In genomic region chr7:149296368-149296767, GRCh38 we compare ENCODE assay signal across 28 cellular contexts.
"Had no signal": no experiment of that assay in that cellular context is flagged by ENCODE, and none has a peak within 500 bp of the region (broad histone marks: within the 10 kb centered on the region; RNA-seq: fewer than 3 reads in every experiment).

No MANE protein-coding gene starts in this region.

- DNase-seq: activated CD4-positive, alpha-beta T cell treated with anti-CD3 and anti-CD28 coated beads for 1 hour; activated CD4-positive, alpha-beta T cell treated with anti-CD3 and anti-CD28 coated beads for 48 hours; activated CD4-positive, CD25-positive, alpha-beta regulatory T cell; activated CD8-positive, alpha-beta T cell treated with anti-CD3 and anti-CD28 coated beads, Interleukin-2, amount 10 ng/mL, durations not matched to agents 7 days and 5 days; activated gamma-delta T cell; activated naive CD4-positive, alpha-beta T cell treated with Interleukin-2 at 50 U/mL for 16 hours; activated T-cell treated with anti-CD3 and anti-CD28 coated beads, Interleukin-2, amount 50 U/mL, for 48 hours; anterior cingulate cortex; central memory CD4-positive, alpha-beta T cell; Kasumi-1; KG1; MG63; NCI-H1048; NCI-H1105 treated with DMSO at 0.1 percent for 48 hours; NCI-H1436; NCI-H1694; NCI-H1930; NCI-H2081 treated with DMSO at 0.1 percent for 48 hours; NCI-H226; NCI-H446 treated with DMSO at 0.1 percent for 48 hours; NK-92 treated with Interleukin-12 subunit alpha and Interleukin-12 subunit beta, amount 100 ng/mL, for 24 hours; PC-3; RPMI8226; SIG-M5; T1000; WERI-Rb-1 had no signal

- H3K9me3 ChIP-seq: MG63, Peyer's patch had no signal

- ATAC-seq: activated CD8-positive, alpha-beta T cell treated with anti-CD3 and anti-CD28 coated beads, Interleukin-2, amount 10 ng/mL, durations not matched to agents 7 days and 5 days; PC-3 had no signal

- H3K4me1 Mint-ChIP-seq: brain had no signal

- H3K4me3 Mint-ChIP-seq: activated CD8-positive, alpha-beta T cell treated with anti-CD3 and anti-CD28 coated beads, Interleukin-2, amount 10 ng/mL, durations not matched to agents 7 days and 5 days; brain had no signal

- H3K27me3 ChIP-seq: MG63, Peyer's patch had no signal

- H3K4me3 ChIP-seq: MG63, Peyer's patch had no signal

- H3K4me1 ChIP-seq: Peyer's patch had no signal

- H3K27ac Mint-ChIP-seq: activated CD8-positive, alpha-beta T cell treated with anti-CD3 and anti-CD28 coated beads, Interleukin-2, amount 10 ng/mL, durations not matched to agents 7 days and 5 days; brain had no signal

- H3K27ac ChIP-seq: Peyer's patch, WERI-Rb-1 had no signal

- H3K36me3 ChIP-seq: MG63, WERI-Rb-1 had no signal
